In the genomic region with DNA sequence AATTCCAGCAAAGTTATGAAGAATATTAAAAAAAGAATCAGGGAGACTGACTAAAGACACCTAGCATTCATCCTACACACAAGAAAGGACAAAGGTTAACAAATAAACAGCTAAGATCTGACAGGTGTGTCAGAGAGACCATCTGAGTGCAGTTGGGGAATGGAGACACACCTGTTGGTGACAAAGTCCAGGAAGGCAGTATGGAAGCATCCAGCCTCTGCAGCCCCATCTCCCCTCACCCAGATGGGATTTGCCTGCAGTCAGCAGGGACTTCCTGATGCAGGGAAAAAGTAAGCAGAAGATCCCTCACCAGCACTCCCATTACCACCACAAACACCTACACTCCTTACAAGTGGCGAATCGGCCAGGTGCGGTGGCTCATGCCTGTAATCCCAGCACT, we compare ENCODE assay signal across 1 cellular context.
TF ChIP-seq lines count a peak whose summit lies in the region.

No MANE protein-coding gene starts in this region.

TF ChIP-seq in WTC11, 78 proteins besides CTCF, POLR2A, EP300 and RAD21 (continued from another document):
- TF ChIP-seq AFF4 (CRISPR knock-in tag; IDR thresholded peaks at IDR 0.05; ENCODE audit: borderline replicate concordance) (no peak), NFYB (CRISPR knock-in tag; conservative IDR thresholded peaks at IDR 0.05; ENCODE audit: low read depth) (no peak), ZNF532 (CRISPR knock-in tag; IDR thresholded peaks at IDR 0.05; ENCODE audit: borderline replicate concordance) (no peak), CREM (CRISPR knock-in tag; IDR thresholded peaks at IDR 0.05) (no peak), IRF2 (CRISPR knock-in tag; IDR thresholded peaks at IDR 0.05; ENCODE audit: borderline replicate concordance, low read depth) (no peak), SMAD4 (CRISPR knock-in tag; IDR thresholded peaks at IDR 0.05) (no peak), PRRX2 (CRISPR knock-in tag; IDR thresholded peaks at IDR 0.05) (no peak), ZNF121 (CRISPR knock-in tag; IDR thresholded peaks at IDR 0.05) (no peak), ETV6 (CRISPR knock-in tag; IDR thresholded peaks at IDR 0.05) (no peak), ZNF263 (CRISPR knock-in tag; IDR thresholded peaks at IDR 0.05; ENCODE audit: low read depth) (no peak), GTF2I (CRISPR knock-in tag; conservative IDR thresholded peaks at IDR 0.05) (no peak), ZNF232 (CRISPR knock-in tag; IDR thresholded peaks at IDR 0.05) (no peak), ZNF317 (CRISPR knock-in tag; IDR thresholded peaks at IDR 0.05; ENCODE audit: borderline replicate concordance, low read depth) (no peak), ERG (CRISPR knock-in tag; IDR thresholded peaks at IDR 0.05) (no peak)
- TF ChIP-seq, protein P1, sequence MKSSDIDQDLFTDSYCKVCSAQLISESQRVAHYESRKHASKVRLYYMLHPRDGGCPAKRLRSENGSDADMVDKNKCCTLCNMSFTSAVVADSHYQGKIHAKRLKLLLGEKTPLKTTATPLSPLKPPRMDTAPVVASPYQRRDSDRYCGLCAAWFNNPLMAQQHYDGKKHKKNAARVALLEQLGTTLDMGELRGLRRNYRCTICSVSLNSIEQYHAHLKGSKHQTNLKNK (CRISPR knock-in tag; IDR thresholded peaks at IDR 0.05): no peak
